ENCODE assay signal across 31 cellular contexts in genomic region chr6:39816744-39817143, GRCh38. TPM values are rescaled to one million over a fixed set of nuclear protein-coding genes. Genes with fewer than 3 reads are reported as not detected.
DNase-seq lines count a peak whose midpoint lies in the region; TF ChIP-seq lines count a peak whose summit lies in the region.
"Had no signal": no experiment of that assay in that cellular context is flagged by ENCODE, and none has a peak within 500 bp of the region (broad histone marks: within the 10 kb centered on the region; RNA-seq: fewer than 3 reads in every experiment).

No MANE protein-coding gene starts in this region.

- H3K9ac ChIP-seq in stomach smooth muscle (ENCODE audit: low read length in 2 of 2): peak overlapping the region in 1 of 2 donors; percentile 21
- H3K9ac ChIP-seq: SK-N-SH had no signal

- no peaks in the 10 kb centered on the region for H3K9me3 ChIP-seq in stomach smooth muscle (ENCODE audit: control insufficient read depth in 2 of 2, low read length in 2 of 2)
- H3K9me3 ChIP-seq: heart right ventricle, SK-N-SH had no signal

- intact Hi-C loops in dorsolateral prefrontal cortex (cut with DNase I): no loop called here

- H3K4me1 Mint-ChIP-seq in endothelial cell (ENCODE audit: unreplicated experiment): peaks cover 7% of the 10 kb centered on the region
- H3K4me1 Mint-ChIP-seq: activated naive CD8-positive, alpha-beta T cell treated with anti-CD3 and anti-CD28 coated beads, Interleukin-2, amount 50 U/mL, for 24 hours; central memory CD8-positive, alpha-beta T cell had no signal

- peaks cover 71% of the 10 kb centered on the region for H3K4me1 ChIP-seq in stomach smooth muscle (ENCODE audit: control insufficient read depth, insufficient read depth, low read length)

- peaks cover 0 to 3% of the 10 kb centered on the region in 2 donors for H3K36me3 ChIP-seq in stomach smooth muscle (ENCODE audit: control insufficient read depth in 2 of 2, insufficient read depth in 2 of 2, low read length in 2 of 2)

- no peak overlapping the region for H3K27ac Mint-ChIP-seq in endothelial cell (ENCODE audit: unreplicated experiment)
- H3K27ac Mint-ChIP-seq: activated naive CD8-positive, alpha-beta T cell treated with anti-CD3 and anti-CD28 coated beads, Interleukin-2, amount 50 U/mL, for 24 hours; mesothelial cell of epicardium; naive thymus-derived CD8-positive, alpha-beta T cell; T-helper 1 cell treated with Interleukin-12 subunit alpha and Interleukin-12 subunit beta and Interleukin-4 antibody, amounts not matched to agents 30 μg/mL and 1 μg/mL, for 36 hours had no signal

- H3K9me3 Mint-ChIP-seq in endothelial cell (ENCODE audit: unreplicated experiment): no peaks in the 10 kb centered on the region
- H3K9me3 Mint-ChIP-seq: activated naive CD8-positive, alpha-beta T cell treated with anti-CD3 and anti-CD28 coated beads, Interleukin-2, amount 50 U/mL, for 24 hours; central memory CD8-positive, alpha-beta T cell; mesothelial cell of epicardium; naive thymus-derived CD8-positive, alpha-beta T cell; T-helper 1 cell treated with Interleukin-12 subunit alpha and Interleukin-12 subunit beta and Interleukin-4 antibody, amounts not matched to agents 30 μg/mL and 1 μg/mL, for 36 hours had no signal

- TF ChIP-seq CTCF in dorsolateral prefrontal cortex (IDR thresholded peaks at IDR 0.05 in 54 of 56, conservative IDR thresholded peaks at IDR 0.05 in 2 of 56; ENCODE audit: low read depth in 1 of 56, partially characterized antibody in 56 of 56): no peak
- no peak for TF ChIP-seq CTCF in endothelial cell (IDR thresholded peaks at IDR 0.05; ENCODE audit: unreplicated experiment)

- H3K36me3 Mint-ChIP-seq in endothelial cell (ENCODE audit: low read depth, unreplicated experiment): no peaks in the 10 kb centered on the region
- H3K36me3 Mint-ChIP-seq: mesothelial cell of epicardium; naive thymus-derived CD8-positive, alpha-beta T cell had no signal

- peak overlapping the region in 48 of 59 donors; percentile 0 to 98 (median 66) for H3K27ac ChIP-seq in dorsolateral prefrontal cortex
- H3K27ac ChIP-seq in stomach smooth muscle (ENCODE audit: low read length): peak overlapping the region; percentile 78
- H3K27ac ChIP-seq: C4-2B, PC-9 had no signal

- no peak for DNase-seq in dorsolateral prefrontal cortex
- DNase-seq in mucosa of gallbladder (ENCODE audit: low spot score): peak; percentile 53
- no peak for DNase-seq in NCI-H1436 (lab: John Stamatoyannopoulos, UW)
- no peak for DNase-seq in C1 segment of cervical spinal cord (lab: John Stamatoyannopoulos, UW)
- DNase-seq in stimulated activated CD4-positive, alpha-beta T cell treated with anti-CD3 and anti-CD28 coated beads, Interleukin-2, amount 100 ng/mL, for 48 hours: no peak
- no peak for DNase-seq in endothelial cell (ENCODE audit: low spot score)
- DNase-seq: activated CD4-positive, alpha-beta T cell treated with anti-CD3 and anti-CD28 coated beads, Interleukin-2, amount 50 U/mL, for 48 hours; activated naive CD4-positive, alpha-beta T cell; activated naive CD8-positive, alpha-beta T cell treated with anti-CD3 and anti-CD28 coated beads, Interleukin-2, amount 50 U/mL, for 24 hours; DMS79 treated with DMSO at 0.1 percent for 48 hours; foreskin fibroblast; GF-D8; heart right ventricle; MV-4-11; naive thymus-derived CD8-positive, alpha-beta T cell; NCI-H1436 treated with DMSO at 0.1 percent for 48 hours; NCI-H2081 treated with DMSO at 0.1 percent for 48 hours; NCI-H2227 treated with DMSO at 0.1 percent for 48 hours; NCI-H526 treated with DMSO at 0.1 percent for 48 hours; NK-92 treated with Interleukin-12 subunit alpha and Interleukin-12 subunit beta, amount 100 ng/mL, for 24 hours; occipital lobe; PC-9; SK-N-SH; stimulated activated naive CD4-positive, alpha-beta T cell; trophoblast cell had no signal

- no peaks in the 10 kb centered on the region for H3K27me3 ChIP-seq in dorsolateral prefrontal cortex
- no peaks in the 10 kb centered on the region for H3K27me3 ChIP-seq in stomach smooth muscle (ENCODE audit: control insufficient read depth in 1 of 2, insufficient read depth in 2 of 2, low read length in 2 of 2)
- H3K27me3 ChIP-seq: heart right ventricle had no signal

- no peak overlapping the region for H3K4me3 Mint-ChIP-seq in endothelial cell (ENCODE audit: unreplicated experiment)
- H3K4me3 Mint-ChIP-seq: activated naive CD8-positive, alpha-beta T cell treated with anti-CD3 and anti-CD28 coated beads, Interleukin-2, amount 50 U/mL, for 24 hours; central memory CD8-positive, alpha-beta T cell; mesothelial cell of epicardium; naive thymus-derived CD8-positive, alpha-beta T cell; T-helper 1 cell treated with Interleukin-12 subunit alpha and Interleukin-12 subunit beta and Interleukin-4 antibody, amounts not matched to agents 30 μg/mL and 1 μg/mL, for 36 hours had no signal

- H3K4me3 ChIP-seq in dorsolateral prefrontal cortex (no peak overlapping the region), stomach smooth muscle (ENCODE audit: low read length in 2 of 2) (no peak overlapping the region)
- H3K4me3 ChIP-seq: heart right ventricle, PC-9, skin epidermis had no signal

- H3K27me3 Mint-ChIP-seq in endothelial cell (ENCODE audit: unreplicated experiment): peaks cover 3% of the 10 kb centered on the region
- H3K27me3 Mint-ChIP-seq: activated naive CD8-positive, alpha-beta T cell treated with anti-CD3 and anti-CD28 coated beads, Interleukin-2, amount 50 U/mL, for 24 hours had no signal

RNA-seq across cellular contexts. Expression of gene DAAM2, which starts 24.6 kb away (rescaled TPM):
- total RNA-seq in dorsolateral prefrontal cortex: 100 to 1,000 TPM in 95 of 120 experiments, 10 to 100 TPM in 25; 43.8 to 450 (median 152) TPM
- total RNA-seq in mucosa of gallbladder: 12.5 TPM
- total RNA-seq in endothelial cell (ENCODE audit: unreplicated experiment): 3.0 TPM
- total RNA-seq: naive thymus-derived CD8-positive, alpha-beta T cell; PC-9 had no signal
